In the genomic region with DNA sequence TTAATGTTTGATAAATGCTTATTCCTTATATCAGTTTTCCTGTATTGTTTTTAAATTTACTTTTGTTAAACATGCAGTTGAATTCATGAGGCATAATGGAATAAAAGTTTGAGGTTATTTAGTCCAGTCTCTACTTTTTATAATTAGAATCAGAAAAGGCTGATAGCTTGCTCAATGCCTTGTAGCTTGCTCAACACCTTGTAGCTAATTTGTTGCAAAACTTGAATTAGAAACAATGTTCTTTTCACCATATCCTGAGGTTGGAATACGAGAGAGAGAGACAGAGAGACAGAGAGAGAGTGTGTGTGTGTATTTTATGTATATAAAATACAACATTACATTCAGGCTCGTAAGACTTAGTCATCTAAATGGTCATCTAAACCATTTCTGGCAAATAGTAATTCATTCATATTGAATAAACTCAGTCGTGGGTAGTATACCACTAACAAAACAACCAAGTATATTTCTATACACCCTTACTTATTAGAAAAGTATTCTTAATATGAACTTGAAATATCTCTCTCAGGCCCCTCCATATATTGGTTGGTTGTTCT, we compare ENCODE assay signal across 19 cellular contexts.
"Had no signal": no experiment of that assay in that cellular context is flagged by ENCODE, and none has a peak within 500 bp of the region (broad histone marks: within the 10 kb centered on the region; RNA-seq: fewer than 3 reads in every experiment).

No MANE protein-coding gene starts in this region.

- H3K4me1 ChIP-seq: ascending aorta, breast epithelium, pancreas, stomach, testis, upper lobe of left lung had no signal

- ATAC-seq: activated T-helper 17 cell treated with anti-CD3 and anti-CD28 coated beads, Interleukin-2, amount 50 U/mL, for 72 hours; mucosa of descending colon; naive thymus-derived CD4-positive, alpha-beta T cell; pancreas had no signal

- FAIRE-seq: pancreas had no signal

- H3K4me3 ChIP-seq: ascending aorta, breast epithelium, left ventricle myocardium inferior, mucosa of descending colon, pancreas, stomach, testis, upper lobe of left lung had no signal

- H3K36me3 ChIP-seq: ascending aorta, breast epithelium, pancreas had no signal

- H3K27me3 ChIP-seq: ascending aorta, breast epithelium, pancreas, stomach, testis, upper lobe of left lung had no signal

- DNase-seq: activated CD4-positive, alpha-beta T cell treated with anti-CD3 and anti-CD28 coated beads for 1 hour; activated CD4-positive, alpha-beta T cell treated with anti-CD3 and anti-CD28 coated beads, Interleukin-2, amount 50 U/mL, for 4 hours; activated naive CD4-positive, alpha-beta T cell treated with Interleukin-2 at 50 U/mL for 16 hours; cerebellar nuclear complex; effector CD8-positive, alpha-beta T cell; islet precursor cell; left ventricle myocardium inferior; mucosa of descending colon; naive thymus-derived CD4-positive, alpha-beta T cell; pancreas; stimulated activated CD4-positive, alpha-beta T cell treated with anti-CD3 and anti-CD28 coated beads, Interleukin-2, amount 100 ng/mL, for 24 hours; stomach; T-helper 9 cell; testis; upper lobe of left lung had no signal

- H3K27ac ChIP-seq: ascending aorta, breast epithelium, epithelial cell of prostate, left ventricle myocardium inferior, pancreas, stomach, upper lobe of left lung had no signal

- H3K9me3 ChIP-seq: ascending aorta, breast epithelium, left ventricle myocardium inferior, mucosa of descending colon, stomach, testis, upper lobe of left lung had no signal
